ENCODE assay signal across 8 cellular contexts in the genomic region with DNA sequence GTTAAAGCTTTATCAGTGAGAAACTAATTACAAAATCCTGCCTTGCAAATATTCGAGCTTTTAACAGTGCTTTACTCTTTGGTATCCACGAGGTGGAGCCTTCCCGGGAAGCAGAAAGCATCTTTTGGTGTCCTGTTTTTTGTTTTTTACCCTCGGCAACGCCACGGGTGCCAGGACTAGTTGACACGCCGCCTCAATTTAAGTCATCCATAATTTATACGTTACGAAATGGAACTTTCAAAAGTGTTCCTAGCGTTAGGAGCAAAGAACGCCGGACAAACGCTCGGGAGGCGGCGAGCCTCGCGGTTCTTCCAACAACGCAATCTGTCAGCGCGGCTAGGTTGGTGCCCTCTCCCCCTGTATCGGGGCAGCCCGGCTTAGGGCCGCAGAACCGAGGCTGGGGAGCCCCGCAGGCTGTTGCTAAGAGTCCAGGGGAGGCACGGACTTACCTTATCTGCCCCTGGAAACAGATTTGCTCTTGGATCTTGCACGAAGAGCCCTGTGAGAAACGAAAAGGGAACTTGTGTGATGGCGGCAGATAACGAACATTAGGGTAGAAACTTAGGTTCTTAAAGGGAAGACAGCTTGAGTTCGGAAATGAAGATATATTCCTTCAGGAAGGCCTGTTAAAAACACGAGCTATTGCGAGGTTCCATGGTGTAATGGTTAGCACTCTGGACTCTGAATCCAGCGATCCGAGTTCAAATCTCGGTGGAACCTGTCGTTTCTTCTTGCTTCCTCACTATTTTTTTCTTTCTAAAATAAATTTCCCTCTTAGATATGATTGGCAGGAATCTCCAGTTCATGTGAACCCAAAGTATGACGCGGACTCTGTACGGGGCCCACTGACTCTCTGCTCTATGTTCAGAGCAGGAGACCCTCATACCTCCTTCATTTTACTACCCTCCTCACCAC. TPM values are rescaled to one million over a fixed set of nuclear protein-coding genes. Genes with fewer than 3 reads are reported as not detected.
DNase-seq lines count a peak whose midpoint lies in the region; ATAC-seq, FAIRE-seq and TF ChIP-seq lines count a peak whose summit lies in the region.

No MANE protein-coding gene starts in this region.

- TF ChIP-seq EP300 in SK-N-SH (IDR thresholded peaks at IDR 0.05; ENCODE audit: borderline replicate concordance in 1 of 2, low read depth in 1 of 2, low read length in 1 of 2), result no peak

- H3K9me2 ChIP-seq in SK-N-SH, result no peaks in the 10 kb centered on the region

- TF ChIP-seq CTCF in SK-N-SH (IDR thresholded peaks at IDR 0.05) (peak; percentile 86), cardiac muscle cell (IDR thresholded peaks at IDR 0.05; ENCODE audit: low read depth, low read length) (peak; percentile 74), pancreas (IDR thresholded peaks at IDR 0.05) (peak; percentile 12 to 43 (median 40))

- H3K27ac ChIP-seq in SK-N-SH (ENCODE audit: low read depth in 2 of 2, low read length in 1 of 2) (peak overlapping the region in 1 of 2 experiments; percentile 53; a peak in 2 of 4 replicates), cardiac muscle cell (peak overlapping the region; percentile 48), pancreas (peak overlapping the region; percentile 13 to 80 (median 64))

- FAIRE-seq in pancreas (lab: Jason Lieb, UNC), result peak; percentile 45

- H3K4me1 Mint-ChIP-seq in activated naive CD8-positive, alpha-beta T cell treated with anti-CD3 and anti-CD28 coated beads, Interleukin-2, amount 50 U/mL, for 24 hours, result peaks cover 25% of the 10 kb centered on the region

- peak; percentile 60 for ATAC-seq in GM21825 (IDR thresholded peaks at IDR 0.05; ENCODE audit: unreplicated experiment)
- peak; percentile 83 for ATAC-seq in activated naive CD8-positive, alpha-beta T cell treated with anti-CD3 and anti-CD28 coated beads, Interleukin-2, amount 50 U/mL, for 24 hours
- ATAC-seq in pancreas, result peak; percentile 91 to 95 (median 94)

- peaks cover 2% of the 10 kb centered on the region for H3K36me3 Mint-ChIP-seq in activated naive CD8-positive, alpha-beta T cell treated with anti-CD3 and anti-CD28 coated beads, Interleukin-2, amount 50 U/mL, for 24 hours (ENCODE audit: low read depth)

- no peaks in the 10 kb centered on the region for H3K79me2 ChIP-seq in SK-N-SH (ENCODE audit: insufficient read depth)

- no peaks in the 10 kb centered on the region for H3K9me3 Mint-ChIP-seq in activated naive CD8-positive, alpha-beta T cell treated with anti-CD3 and anti-CD28 coated beads, Interleukin-2, amount 50 U/mL, for 24 hours

- peak overlapping the region; percentile 86 for H3K4me3 Mint-ChIP-seq in activated naive CD8-positive, alpha-beta T cell treated with anti-CD3 and anti-CD28 coated beads, Interleukin-2, amount 50 U/mL, for 24 hours

- peaks cover 0 to 3% of the 10 kb centered on the region in 2 experiments; a peak in 2 of 4 replicates for H3K4me1 ChIP-seq in SK-N-SH (ENCODE audit: control insufficient read depth in 1 of 2, insufficient read depth in 2 of 2, low read depth in 1 of 2, low read length in 1 of 2)
- H3K4me1 ChIP-seq in cardiac muscle cell (ENCODE audit: low read depth), result no peaks in the 10 kb centered on the region
- peaks cover 0 to 8% (median 7%) of the 10 kb centered on the region in 3 donors for H3K4me1 ChIP-seq in pancreas

- peak overlapping the region; percentile 93 for H3K4me3 ChIP-seq in MG63
- H3K4me3 ChIP-seq in SK-N-SH (ENCODE audit: low read depth in 2 of 2, low read length in 1 of 2), result peak overlapping the region; percentile 93 to 97
- peak overlapping the region; percentile 64 for H3K4me3 ChIP-seq in cardiac muscle cell
- H3K4me3 ChIP-seq in pancreas, result peak overlapping the region; percentile 34 to 73 (median 56)

- H3K27me3 ChIP-seq in MG63 (peaks cover 27% of the 10 kb centered on the region), SK-N-SH (ENCODE audit: insufficient read depth) (peaks cover 23% of the 10 kb centered on the region), cardiac muscle cell (peaks cover 16% of the 10 kb centered on the region), pancreas (peaks cover 0 to 11% (median 0%) of the 10 kb centered on the region in 4 donors)

- peak overlapping the region; percentile 97 for H2AFZ ChIP-seq in SK-N-SH (ENCODE audit: low read depth)

- peaks cover 8% of the 10 kb centered on the region for H3F3A ChIP-seq in SK-N-SH (replicated peaks; ENCODE audit: insufficient read depth)

- H3K9ac ChIP-seq in SK-N-SH, result peak overlapping the region; percentile 65

- CTCF ChIA-PET in SK-N-SH (lab: Yijun Ruan, JAX), result interaction anchor here (0.6 to 3.8 kb wide), 44 partner anchors 8 to 1138 kb away, joined by 3 to 43 read pairs (median 4); partner anchors contain the start of gene ZNF184

- TF ChIP-seq RAD21 in SK-N-SH (IDR thresholded peaks at IDR 0.05; ENCODE audit: low read length), result peak; percentile 57

- H3K9me3 ChIP-seq in MG63, result peaks cover 5% of the 10 kb centered on the region; the same call in 1 of the 2 replicates
- no peaks in the 10 kb centered on the region for H3K9me3 ChIP-seq in SK-N-SH
- H3K9me3 ChIP-seq in cardiac muscle cell (ENCODE audit: low read depth), result no peaks in the 10 kb centered on the region
- no peaks in the 10 kb centered on the region for H3K9me3 ChIP-seq in pancreas

- DNase-seq in Daoy (ENCODE audit: low read depth), result peak; percentile 87
- peak; percentile 84 for DNase-seq in MG63
- DNase-seq in SK-N-SH, result peak; percentile 67
- DNase-seq in activated naive CD8-positive, alpha-beta T cell treated with anti-CD3 and anti-CD28 coated beads, Interleukin-2, amount 50 U/mL, for 24 hours, result peak; percentile 65
- peak; percentile 75 to 91 for DNase-seq in cardiac muscle cell (ENCODE audit: low read depth in 1 of 2, low spot score in 1 of 2)
- peak; percentile 34 to 73 (median 56) for DNase-seq in pancreas
- DNase-seq in ureter (ENCODE audit: low spot score), result peak; percentile 76

- peaks cover 33% of the 10 kb centered on the region for H3K27me3 Mint-ChIP-seq in activated naive CD8-positive, alpha-beta T cell treated with anti-CD3 and anti-CD28 coated beads, Interleukin-2, amount 50 U/mL, for 24 hours

- peak overlapping the region; percentile 93 for H3K4me2 ChIP-seq in SK-N-SH

- WGBS in SK-N-SH (ENCODE audit: low lambda C conversion rate), result 2% methylated on average over 30 of the region's 42 CpGs
- 0 to 1% methylated on average over 42 of the region's 42 CpGs for WGBS in pancreas, 2 donors

- peak overlapping the region; percentile 89 for H3K27ac Mint-ChIP-seq in activated naive CD8-positive, alpha-beta T cell treated with anti-CD3 and anti-CD28 coated beads, Interleukin-2, amount 50 U/mL, for 24 hours

- intact Hi-C loops in pancreas (cut with DNase I), result no loop called here

- H3K36me3 ChIP-seq in MG63, result no peaks in the 10 kb centered on the region
- no peaks in the 10 kb centered on the region for H3K36me3 ChIP-seq in SK-N-SH (replicated peaks in 1 of 2; ENCODE audit: control insufficient read depth in 1 of 2, insufficient read depth in 2 of 2, low read length in 1 of 2)
- H3K36me3 ChIP-seq in cardiac muscle cell, result no peaks in the 10 kb centered on the region
- H3K36me3 ChIP-seq in pancreas, result no peaks in the 10 kb centered on the region

- POLR2A ChIA-PET in SK-N-SH (lab: Yijun Ruan, JAX), result interaction anchor here (0.6 to 0.7 kb wide), 2 partner anchors 19 to 169 kb away, joined by 3 to 4 read pairs; no protein-coding TSS in a partner anchor

- H4K20me1 ChIP-seq in SK-N-SH (ENCODE audit: insufficient read depth), result no peaks in the 10 kb centered on the region

TF ChIP-seq in SK-N-SH, 30 proteins besides CTCF, POLR2A, EP300 and RAD21 (continues in another document):
- TF ChIP-seq, protein P1, sequence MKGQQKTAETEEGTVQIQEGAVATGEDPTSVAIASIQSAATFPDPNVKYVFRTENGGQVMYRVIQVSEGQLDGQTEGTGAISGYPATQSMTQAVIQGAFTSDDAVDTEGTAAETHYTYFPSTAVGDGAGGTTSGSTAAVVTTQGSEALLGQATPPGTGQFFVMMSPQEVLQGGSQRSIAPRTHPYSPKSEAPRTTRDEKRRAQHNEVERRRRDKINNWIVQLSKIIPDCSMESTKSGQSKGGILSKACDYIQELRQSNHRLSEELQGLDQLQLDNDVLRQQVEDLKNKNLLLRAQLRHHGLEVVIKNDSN (IDR thresholded peaks at IDR 0.05; ENCODE audit: borderline replicate concordance, low read depth), result no peak
- TF ChIP-seq RXRA (IDR thresholded peaks at IDR 0.05; ENCODE audit: borderline replicate concordance, low read depth) (no peak), CHD2 (IDR thresholded peaks at IDR 0.05; ENCODE audit: low read length, partially characterized antibody) (no peak), USF2 (IDR thresholded peaks at IDR 0.05; ENCODE audit: borderline replicate concordance, low read depth, low read length) (no peak), YY1 (IDR thresholded peaks at IDR 0.05; ENCODE audit: low read depth) (no peak; the same call in 1 of the 2 replicates), POLR2AphosphoS5 (IDR thresholded peaks at IDR 0.05; ENCODE audit: low read depth, low read length) (no peak), FOXM1 (IDR thresholded peaks at IDR 0.05; ENCODE audit: low read depth) (no peak), FOSL2 (IDR thresholded peaks at IDR 0.05; ENCODE audit: borderline replicate concordance, low read depth) (peak; percentile 39; the same call in 1 of the 2 replicates), EZH2phosphoT487 (IDR thresholded peaks at IDR 0.05; ENCODE audit: borderline replicate concordance, low read depth) (no peak)

RNA-seq across cellular contexts. Expression of gene ZNF184, which starts 46.2 kb away (rescaled TPM):
- 13.9 and 16.5 TPM in 2 replicates for total RNA-seq in Daoy (2014; rRNA removed; shearing (Covaris generic))
- total RNA-seq in MG63 (2014; rRNA removed; shearing (Covaris generic); ENCODE audit: low replicate concordance), result 24.1 and 25.4 TPM in 2 replicates
- polyA plus RNA-seq in SK-N-SH (2012; rRNA removed), result 1.6 and 2.3 TPM in 2 replicates
- polyA plus RNA-seq in SK-N-SH (2012; cell fraction: cytosol; rRNA removed), result 2.5 and 2.7 TPM in 2 replicates
- 1.0 and 2.5 TPM in 2 replicates for polyA plus RNA-seq in SK-N-SH (2012; cell fraction: nucleus; rRNA removed)
- total RNA-seq in cardiac muscle cell, result 4.9 and 6.4 TPM in 2 replicates
- polyA plus RNA-seq in cardiac muscle cell, result 5.1 and 5.8 TPM in 2 replicates
- total RNA-seq in pancreas, result 1 to 10 TPM; 1.6 to 4.6 (median 2.6) TPM
- polyA plus RNA-seq in pancreas, result 1 to 10 TPM; 1.1 to 1.9 TPM
- 9.8 TPM for total RNA-seq in ureter
